ENCODE assay signal across 37 cellular contexts in genomic region chr12:88001327-88001726, GRCh38. TPM values are rescaled to one million over a fixed set of nuclear protein-coding genes. Genes with fewer than 3 reads are reported as not detected.
"Had no signal": no experiment of that assay in that cellular context is flagged by ENCODE, and none has a peak within 500 bp of the region (broad histone marks: within the 10 kb centered on the region; RNA-seq: fewer than 3 reads in every experiment).

No MANE protein-coding gene starts in this region.

- ATAC-seq: activated naive CD4-positive, alpha-beta T cell treated with anti-CD3 and anti-CD28 coated beads, Interleukin-2, amount 50 U/mL, for 72 hours; activated naive CD8-positive, alpha-beta T cell treated with anti-CD3 and anti-CD28 coated beads, Interleukin-2, amount 50 U/mL, for 24 hours; activated T-cell treated with anti-CD3 and anti-CD28 coated beads, Interleukin-2, amount 50 U/mL, for 4 hours; activated T-cell treated with anti-CD3 and anti-CD28 coated beads, Interleukin-2, amount 50 U/mL, for 72 hours; activated T-helper 17 cell treated with anti-CD3 and anti-CD28 coated beads, Interleukin-2, amount 50 U/mL, for 72 hours; body of pancreas had no signal

- H3K4me1 ChIP-seq: adrenal gland, ascending aorta, body of pancreas, breast epithelium had no signal

- H3K4me3 ChIP-seq: adrenal gland, ascending aorta, body of pancreas, breast epithelium, cardiac muscle cell had no signal

- FAIRE-seq: astrocyte, bronchial epithelial cell had no signal

- H3K36me3 ChIP-seq: adrenal gland, ascending aorta, brain microvascular endothelial cell, breast epithelium, cardiac muscle cell had no signal

- DNase-seq: activated effector memory CD4-positive, alpha-beta T cell treated with anti-CD3 and anti-CD28 coated beads, Interleukin-2, amount 50 U/mL, for 16 hours; activated effector memory CD4-positive, alpha-beta T cell treated with Interleukin-2 at 50 U/mL for 16 hours; activated gamma-delta T cell; activated gamma-delta T cell treated with Interleukin-2 at 50 U/mL for 16 hours; activated naive CD4-positive, alpha-beta T cell; activated naive CD4-positive, alpha-beta T cell treated with anti-CD3 and anti-CD28 coated beads for 36 hours; activated naive CD4-positive, alpha-beta T cell treated with anti-CD3 and anti-CD28 coated beads, Interleukin-2, amount 10 ng/mL, durations not matched to agents 7 days and 5 days; activated naive CD4-positive, alpha-beta T cell treated with anti-CD3 and anti-CD28 coated beads, Interleukin-2, amount 50 U/mL, for 16 hours; activated naive CD4-positive, alpha-beta T cell treated with Interleukin-2 at 50 U/mL for 16 hours; activated naive CD8-positive, alpha-beta T cell treated with anti-CD3 and anti-CD28 coated beads for 36 hours; activated naive CD8-positive, alpha-beta T cell treated with anti-CD3 and anti-CD28 coated beads, Interleukin-2, amount 10 ng/mL, durations not matched to agents 7 days and 5 days; activated naive CD8-positive, alpha-beta T cell treated with anti-CD3 and anti-CD28 coated beads, Interleukin-2, amount 50 U/mL, for 24 hours; activated T-cell treated with anti-CD3 and anti-CD28 coated beads, Interleukin-2, amount 50 U/mL, for 24 hours; activated T-cell treated with anti-CD3 and anti-CD28 coated beads, Interleukin-2, amount 50 U/mL, for 4 hours; activated T-cell treated with anti-CD3 and anti-CD28 coated beads, Interleukin-2, amount 50 U/mL, for 48 hours; activated T-cell treated with anti-CD3 and anti-CD28 coated beads, Interleukin-2, amount 50 U/mL, for 72 hours; adrenal gland; amniotic stem cell; amygdala; anterior cingulate cortex; aorta; body of pancreas; brain microvascular endothelial cell; caudate nucleus; central memory CD4-positive, alpha-beta T cell; cerebellar nuclear complex had no signal

- H3K27me3 ChIP-seq: adrenal gland, ascending aorta, body of pancreas, brain microvascular endothelial cell, breast epithelium, cardiac muscle cell had no signal

- H3K27ac ChIP-seq: adrenal gland, ascending aorta, body of pancreas, brain microvascular endothelial cell, breast epithelium, cardiac muscle cell had no signal

- H3K9me3 ChIP-seq: ascending aorta, body of pancreas had no signal

RNA-seq across cellular contexts. Expression of gene C12orf50, which starts 27.9 kb away (rescaled TPM):
- total RNA-seq: activated T-cell treated with anti-CD3 and anti-CD28 coated beads, Interleukin-2, amount 50 U/mL, for 4 hours; activated T-helper 1 cell treated with anti-CD3 and anti-CD28 coated beads, Interleukin-12 subunit alpha, Interleukin-12 subunit beta, Interleukin-2, Interleukin-4 antibody, amounts not matched to agents 30 ng/mL and 10 ng/mL and 1 ng/mL, durations not matched to agents 14 hours and 24 hours and 36 hours; activated T-helper 2 cell treated with anti-CD3 and anti-CD28 coated beads, Interferon-gamma antibody, Interleukin-2, Interleukin-4, amounts not matched to agents 10 μg/mL and 5 μg/mL and 100 μg/mL, durations not matched to agents 14 hours and 24 hours and 36 hours; ascending aorta; astrocyte; body of pancreas; breast epithelium; bronchial epithelial cell; cardiac muscle cell; chondrocyte had no signal
- polyA plus RNA-seq: adipose tissue, aorta, cardiac muscle cell had no signal
